ENCODE assay signal across 20 cellular contexts in genomic region chr3:78529601-78530000, GRCh38.
DNase-seq lines count a peak whose midpoint lies in the region; ATAC-seq, FAIRE-seq and TF ChIP-seq lines count a peak whose summit lies in the region.
"Had no signal": no experiment of that assay in that cellular context is flagged by ENCODE, and none has a peak within 500 bp of the region (broad histone marks: within the 10 kb centered on the region; RNA-seq: fewer than 3 reads in every experiment).

No MANE protein-coding gene starts in this region.

- no peak for ATAC-seq in HG03457 (IDR thresholded peaks at IDR 0.05; ENCODE audit: unreplicated experiment)
- ATAC-seq: A549 had no signal

- H3K27me3 ChIP-seq in keratinocyte (ENCODE audit: control insufficient read depth, extremely low read depth, insufficient read depth, low read length): no peaks in the 10 kb centered on the region
- no peaks in the 10 kb centered on the region for H3K27me3 ChIP-seq in A673 (replicated peaks; ENCODE audit: insufficient read depth, low read depth, low read length, poor library complexity)

- H4K20me1 ChIP-seq in keratinocyte (ENCODE audit: control insufficient read depth, extremely low read depth, insufficient read depth, low read length): no peaks in the 10 kb centered on the region

- FAIRE-seq in keratinocyte (lab: Jason Lieb, UNC): peak; percentile 74
- FAIRE-seq: A549, GM12892, H54 had no signal

- dilution Hi-C loops in keratinocyte (cut with MboI; ENCODE audit: extremely low pct_ligation_motif_present, low sequenced_read_pairs): no loop called here

- no peaks in the 10 kb centered on the region for H3K79me2 ChIP-seq in keratinocyte (ENCODE audit: control insufficient read depth, insufficient read depth, low read length)

- peak overlapping the region; percentile 27 for H3K4me2 ChIP-seq in keratinocyte (ENCODE audit: control insufficient read depth, extremely low read depth, insufficient read depth, low read depth, low read length)
- H3K4me2 ChIP-seq: A549 had no signal

- POLR2A ChIA-PET in RWPE1 (lab: Yijun Ruan, JAX; ENCODE audit: low non-redundant PET) (no interaction called here), A673 (lab: Charles Lee; ENCODE audit: low non-redundant PET) (no interaction called here)

- no peaks in the 10 kb centered on the region for H3K9me1 ChIP-seq in keratinocyte (ENCODE audit: control insufficient read depth, extremely low read depth, insufficient read depth, low read length)

- H3K4me1 ChIP-seq in keratinocyte (ENCODE audit: control insufficient read depth, extremely low read depth, insufficient read depth, low read length) (peaks cover 7% of the 10 kb centered on the region), A673 (ENCODE audit: insufficient read depth, low read length, poor library complexity, severe bottlenecking) (no peaks in the 10 kb centered on the region)
- H3K4me1 ChIP-seq: A549, Caco-2, HAP-1 had no signal

- H3K4me3 ChIP-seq in epithelial cell of esophagus (ENCODE audit: low read length) (no peak overlapping the region), keratinocyte (ENCODE audit: control insufficient read depth in 2 of 3, extremely low read depth in 1 of 3, insufficient read depth in 2 of 3, low read depth in 1 of 3, low read length in 3 of 3) (no peak overlapping the region), A673 (ENCODE audit: low read depth, low read length, poor library complexity, severe bottlenecking) (no peak overlapping the region)
- H3K4me3 ChIP-seq: A549, HAP-1 had no signal

- H3K36me3 ChIP-seq in keratinocyte (ENCODE audit: control insufficient read depth in 2 of 2, extremely low read depth in 1 of 2, insufficient read depth in 2 of 2, low read length in 2 of 2) (no peaks in the 10 kb centered on the region), A673 (ENCODE audit: insufficient read depth, low read length, poor library complexity, severe bottlenecking) (no peaks in the 10 kb centered on the region)
- H3K36me3 ChIP-seq: HAP-1 had no signal

- no peak overlapping the region for H3K9ac ChIP-seq in keratinocyte (ENCODE audit: control insufficient read depth, extremely low read depth, insufficient read depth, low read length)

- TF ChIP-seq CTCF in RWPE1 (conservative IDR thresholded peaks at IDR 0.05; ENCODE audit: low read depth) (no peak), epithelial cell of esophagus (IDR thresholded peaks at IDR 0.05; ENCODE audit: insufficient read depth, low read depth, low read length, missing control alignments) (no peak), keratinocyte (optimal IDR thresholded peaks at IDR 0.05 in 1 of 3, IDR thresholded peaks at IDR 0.05 in 1 of 3, conservative IDR thresholded peaks at IDR 0.05 in 1 of 3; ENCODE audit: extremely low read depth in 1 of 3, insufficient read depth in 2 of 3, low read length in 3 of 3) (no peak), A673 (conservative IDR thresholded peaks at IDR 0.05; ENCODE audit: low read depth, low read length) (no peak)

- H3K9me3 ChIP-seq in keratinocyte (ENCODE audit: control insufficient read depth, low read depth, low read length) (no peaks in the 10 kb centered on the region), A673 (ENCODE audit: low read depth, low read length, poor library complexity, severe bottlenecking) (no peaks in the 10 kb centered on the region)
- H3K9me3 ChIP-seq: Caco-2, HAP-1 had no signal

- H3K27ac ChIP-seq in RWPE1 (no peak overlapping the region), keratinocyte (ENCODE audit: control insufficient read depth, insufficient read depth, low read length) (no peak overlapping the region), A673 (ENCODE audit: low read depth, low read length, poor library complexity, severe bottlenecking) (no peak overlapping the region)
- H3K27ac ChIP-seq: A549 had no signal

- H2AFZ ChIP-seq in keratinocyte (ENCODE audit: control insufficient read depth, low read length): peak overlapping the region; percentile 49

- BruUV-seq in A673 (replicated peaks; lab: Mats Ljungman, UMichigan): no TSS peak

- peak; percentile 29 for DNase-seq in NCI-H69 (lab: John Stamatoyannopoulos, UW)
- peak; percentile 1 for DNase-seq in RWPE1 (ENCODE audit: low spot score)
- DNase-seq in epithelial cell of esophagus (ENCODE audit: low read depth): peak; percentile 53
- no peak for DNase-seq in keratinocyte (ENCODE audit: low read depth, low spot score)
- no peak for DNase-seq in A673 (ENCODE audit: low spot score)
- DNase-seq in COLO668 (lab: John Stamatoyannopoulos, UW; ENCODE audit: unreplicated experiment): no peak
- DNase-seq: 8988T; C1 segment of cervical spinal cord; Caco-2; CD4-positive, alpha-beta memory T cell; DMS79; EL; GDM1; GOT3; HFFc6 had no signal

- intact Hi-C loops in A673 (cut with micrococcal nuclease; ENCODE audit: unreplicated experiment): no loop called here

- CTCF ChIA-PET in RWPE1 (lab: Yijun Ruan, JAX) (no interaction called here), A673 (lab: Charles Lee) (no interaction called here)

Comparison
In these comparisons a context has a peak if more than half of its experiments do, and no peak if none do; other contexts are left out.
1. DNase-seq: peak in NCI-H69 (single experiment), RWPE1 (single experiment) and epithelial cell of esophagus (single experiment); none in keratinocyte (single experiment), A673 (single experiment) and COLO668 (single experiment).